8 cellular contexts compared by ENCODE assay signal in genomic region chrX:1500701-1501624, GRCh38. TPM values are rescaled to one million over a fixed set of nuclear protein-coding genes. Genes with fewer than 3 reads are reported as not detected.
DNase-seq lines count a peak whose midpoint lies in the region; ATAC-seq and TF ChIP-seq lines count a peak whose summit lies in the region.

No MANE protein-coding gene starts in this region.

- no peak overlapping the region for H3K27ac ChIP-seq in PC-9

- intact Hi-C loops in PC-9 (cut with micrococcal nuclease; ENCODE audit: unreplicated experiment) = no loop called here

- H4K20me1 ChIP-seq in PC-9 (ENCODE audit: insufficient read depth) = no peaks in the 10 kb centered on the region

- CTCF ChIA-PET in PC-9 (lab: Charles Lee) = no interaction called here

- POLR2A ChIA-PET in PC-9 (lab: Charles Lee; ENCODE audit: unreplicated experiment) = no interaction called here

- no peak for TF ChIP-seq CTCF in PC-9 (conservative IDR thresholded peaks at IDR 0.05)

- H3K27me3 ChIP-seq in PC-9 (ENCODE audit: insufficient read depth, low read depth) = no peaks in the 10 kb centered on the region

- no peak overlapping the region for H3K4me3 ChIP-seq in PC-9

- BruUV-seq in PC-9 (replicated peaks; lab: Mats Ljungman, UMichigan) = no TSS peak

- peak overlapping the region; percentile 42 for H3K4me2 ChIP-seq in PC-9

- H3F3A ChIP-seq in PC-9 (ENCODE audit: insufficient read depth, low read depth) = no peaks in the 10 kb centered on the region; the same call in 1 of the 2 replicates

- H3K79me2 ChIP-seq in PC-9 (ENCODE audit: low read depth) = no peaks in the 10 kb centered on the region

- H3K9me2 ChIP-seq in PC-9 (ENCODE audit: insufficient read depth) = no peaks in the 10 kb centered on the region

- H3K36me3 ChIP-seq in PC-9 (ENCODE audit: low read depth) = no peaks in the 10 kb centered on the region

- no peaks in the 10 kb centered on the region for H3K9me3 ChIP-seq in PC-9 (ENCODE audit: insufficient read depth, low read depth)

- no peaks in the 10 kb centered on the region for H3K4me1 ChIP-seq in PC-9 (replicated peaks; ENCODE audit: insufficient read depth)

- ATAC-seq in GM18868 (IDR thresholded peaks at IDR 0.05; ENCODE audit: unreplicated experiment) = peak; percentile 63
- ATAC-seq in HG02642 (IDR thresholded peaks at IDR 0.05; ENCODE audit: poor library complexity, unreplicated experiment) = peak; percentile 62

- no peak for DNase-seq in PC-9
- DNase-seq in mesenteric fat pad (ENCODE audit: low spot score) = peak; percentile 76
- no peak for DNase-seq in NCI-H1092 (lab: John Stamatoyannopoulos, UW)
- no peak for DNase-seq in effector CD8-positive, alpha-beta T cell (lab: John Stamatoyannopoulos, UW)
- DNase-seq in SIG-M5 (lab: John Stamatoyannopoulos, UW) = no peak
- DNase-seq in pons (ENCODE audit: low spot score) = no peak

- H2AFZ ChIP-seq in PC-9 = no peak overlapping the region

RNA-seq across cellular contexts. Expression of gene P2RY8, which starts 36.0 kb away (rescaled TPM):
- total RNA-seq in PC-9 (2021) = not detected in 2 replicates
- total RNA-seq in mesenteric fat pad = 2.5 TPM

RNA-seq across cellular contexts. Expression of gene ASMTL, which starts 48.3 kb away (rescaled TPM):
- 42.7 and 55.4 TPM in 2 replicates for total RNA-seq in PC-9 (2021)
- 20.8 TPM for total RNA-seq in mesenteric fat pad
